1 cellular context compared by ENCODE assay signal in the genomic region with DNA sequence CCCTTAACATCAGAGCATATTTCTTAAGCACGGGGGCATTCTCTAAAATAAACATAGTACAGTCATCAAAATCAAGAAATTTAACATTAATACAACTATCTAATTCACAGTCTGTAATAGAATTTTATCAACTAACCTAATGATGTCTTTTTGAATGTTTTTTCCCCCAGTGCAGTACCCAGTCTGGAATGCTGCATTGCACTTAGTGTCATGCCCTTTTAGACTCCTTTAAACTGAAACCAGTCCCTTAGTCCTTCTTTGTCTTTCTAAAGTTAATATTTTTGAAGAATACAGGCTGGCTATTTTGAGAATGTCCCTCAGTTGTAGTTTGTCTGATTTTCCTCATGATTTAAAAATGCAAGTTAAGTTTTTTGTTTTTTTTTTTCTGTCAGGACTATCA.
TF ChIP-seq lines count a peak whose summit lies in the region.

No MANE protein-coding gene starts in this region.

TF ChIP-seq in SK-N-SH, 30 proteins besides CTCF, POLR2A, EP300 and RAD21 (continued from another document):
- TF ChIP-seq, protein P1, sequence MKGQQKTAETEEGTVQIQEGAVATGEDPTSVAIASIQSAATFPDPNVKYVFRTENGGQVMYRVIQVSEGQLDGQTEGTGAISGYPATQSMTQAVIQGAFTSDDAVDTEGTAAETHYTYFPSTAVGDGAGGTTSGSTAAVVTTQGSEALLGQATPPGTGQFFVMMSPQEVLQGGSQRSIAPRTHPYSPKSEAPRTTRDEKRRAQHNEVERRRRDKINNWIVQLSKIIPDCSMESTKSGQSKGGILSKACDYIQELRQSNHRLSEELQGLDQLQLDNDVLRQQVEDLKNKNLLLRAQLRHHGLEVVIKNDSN (IDR thresholded peaks at IDR 0.05; ENCODE audit: borderline replicate concordance, low read depth): no peak
- TF ChIP-seq RFX5 (IDR thresholded peaks at IDR 0.05; ENCODE audit: low read length) (no peak), FOXJ3 (CRISPR knock-in tag; IDR thresholded peaks at IDR 0.05) (no peak), TAF1 (IDR thresholded peaks at IDR 0.05; ENCODE audit: borderline replicate concordance, low read depth, low read length) (no peak), GABPA (IDR thresholded peaks at IDR 0.05; ENCODE audit: low read depth) (no peak), EZH2phosphoT487 (IDR thresholded peaks at IDR 0.05; ENCODE audit: borderline replicate concordance, low read depth) (no peak), TEAD4 (IDR thresholded peaks at IDR 0.05; ENCODE audit: borderline replicate concordance, insufficient read depth) (no peak), NRF1 (IDR thresholded peaks at IDR 0.05; ENCODE audit: low read depth, low read length) (no peak), FOXM1 (IDR thresholded peaks at IDR 0.05; ENCODE audit: low read depth) (no peak), POLR2AphosphoS5 (IDR thresholded peaks at IDR 0.05; ENCODE audit: low read depth, low read length) (no peak), GATA2 (CRISPR knock-in tag; IDR thresholded peaks at IDR 0.05) (no peak), NFIC (IDR thresholded peaks at IDR 0.05; ENCODE audit: borderline replicate concordance) (no peak)
- TF ChIP-seq, protein P2, sequence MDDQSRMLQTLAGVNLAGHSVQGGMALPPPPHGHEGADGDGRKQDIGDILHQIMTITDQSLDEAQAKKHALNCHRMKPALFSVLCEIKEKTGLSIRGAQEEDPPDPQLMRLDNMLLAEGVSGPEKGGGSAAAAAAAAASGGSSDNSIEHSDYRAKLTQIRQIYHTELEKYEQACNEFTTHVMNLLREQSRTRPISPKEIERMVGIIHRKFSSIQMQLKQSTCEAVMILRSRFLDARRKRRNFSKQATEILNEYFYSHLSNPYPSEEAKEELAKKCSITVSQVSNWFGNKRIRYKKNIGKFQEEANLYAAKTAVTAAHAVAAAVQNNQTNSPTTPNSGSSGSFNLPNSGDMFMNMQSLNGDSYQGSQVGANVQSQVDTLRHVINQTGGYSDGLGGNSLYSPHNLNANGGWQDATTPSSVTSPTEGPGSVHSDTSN (IDR thresholded peaks at IDR 0.05): no peak
- TF ChIP-seq, protein P3, sequence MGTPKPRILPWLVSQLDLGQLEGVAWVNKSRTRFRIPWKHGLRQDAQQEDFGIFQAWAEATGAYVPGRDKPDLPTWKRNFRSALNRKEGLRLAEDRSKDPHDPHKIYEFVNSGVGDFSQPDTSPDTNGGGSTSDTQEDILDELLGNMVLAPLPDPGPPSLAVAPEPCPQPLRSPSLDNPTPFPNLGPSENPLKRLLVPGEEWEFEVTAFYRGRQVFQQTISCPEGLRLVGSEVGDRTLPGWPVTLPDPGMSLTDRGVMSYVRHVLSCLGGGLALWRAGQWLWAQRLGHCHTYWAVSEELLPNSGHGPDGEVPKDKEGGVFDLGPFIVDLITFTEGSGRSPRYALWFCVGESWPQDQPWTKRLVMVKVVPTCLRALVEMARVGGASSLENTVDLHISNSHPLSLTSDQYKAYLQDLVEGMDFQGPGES (IDR thresholded peaks at IDR 0.05; ENCODE audit: low read depth, low read length): no peak
- TF ChIP-seq, protein P4, sequence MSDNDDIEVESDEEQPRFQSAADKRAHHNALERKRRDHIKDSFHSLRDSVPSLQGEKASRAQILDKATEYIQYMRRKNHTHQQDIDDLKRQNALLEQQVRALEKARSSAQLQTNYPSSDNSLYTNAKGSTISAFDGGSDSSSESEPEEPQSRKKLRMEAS (IDR thresholded peaks at IDR 0.05; ENCODE audit: low read depth): no peak
